ENCODE assay signal across 12 cellular contexts in the genomic region with DNA sequence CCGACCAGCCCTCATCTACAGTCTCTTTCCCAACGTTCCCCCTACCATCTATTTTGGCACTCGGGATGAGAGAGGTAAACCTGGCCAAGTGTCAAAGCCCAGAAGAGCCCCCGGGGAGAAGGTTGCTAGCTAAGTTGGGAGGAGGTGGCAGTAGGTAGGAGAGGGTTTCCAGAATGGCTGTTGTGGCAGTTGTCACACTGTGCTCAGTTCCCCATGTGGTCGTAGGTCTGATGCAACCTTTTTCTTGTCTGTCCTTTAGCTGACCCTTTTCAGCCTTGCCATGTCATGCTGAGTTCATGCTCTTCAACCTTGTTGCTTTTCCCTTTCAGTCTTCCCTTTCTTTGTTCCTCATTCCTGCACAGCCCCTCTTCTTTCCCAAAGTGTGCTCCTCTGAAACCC. TPM values are rescaled to one million over a fixed set of nuclear protein-coding genes. Genes with fewer than 3 reads are reported as not detected.
DNase-seq lines count a peak whose midpoint lies in the region; ATAC-seq, FAIRE-seq and TF ChIP-seq lines count a peak whose summit lies in the region.
"Had no signal": no experiment of that assay in that cellular context is flagged by ENCODE, and none has a peak within 500 bp of the region (broad histone marks: within the 10 kb centered on the region; RNA-seq: fewer than 3 reads in every experiment).

No MANE protein-coding gene starts in this region.

- FAIRE-seq in GM12891 (lab: Jason Lieb, UNC) = no peak
- no peak for FAIRE-seq in pancreas (lab: Jason Lieb, UNC)

- no peak for TF ChIP-seq POLR2A in GM12891 (IDR thresholded peaks at IDR 0.05; ENCODE audit: low read depth, low read length)

- H3K4me1 ChIP-seq in ectodermal cell (ENCODE audit: control insufficient read depth, insufficient read depth, low read length) (no peaks in the 10 kb centered on the region), pancreas (no peaks in the 10 kb centered on the region), foreskin keratinocyte (no peaks in the 10 kb centered on the region)

- intact Hi-C loops in pancreas (cut with DNase I) = no loop called here

- ATAC-seq in pancreas = peak in 3 of 4 donors; percentile 17 to 74 (median 74)
- ATAC-seq in foreskin keratinocyte = no peak
- ATAC-seq in HG03457 (IDR thresholded peaks at IDR 0.05; ENCODE audit: unreplicated experiment) = no peak
- ATAC-seq in activated naive CD4-positive, alpha-beta T cell treated with anti-CD3 and anti-CD28 coated beads, Interleukin-2, amount 50 U/mL, for 72 hours = no peak

- H3K27ac ChIP-seq in ectodermal cell (ENCODE audit: insufficient read depth, low read depth, low read length, poor library complexity, severe bottlenecking) (peak overlapping the region; percentile 61), pancreas (peak overlapping the region in 3 of 4 donors; percentile 49 to 75 (median 74)), foreskin keratinocyte (no peak overlapping the region)
- H3K27ac ChIP-seq: SK-N-MC had no signal

- H3K36me3 ChIP-seq in ectodermal cell (ENCODE audit: control insufficient read depth, insufficient read depth, low read length) = peaks cover 46% of the 10 kb centered on the region
- H3K36me3 ChIP-seq in pancreas = peaks cover 4 to 38% (median 13%) of the 10 kb centered on the region in 3 donors

- no peak for TF ChIP-seq CTCF in pancreas (IDR thresholded peaks at IDR 0.05)
- TF ChIP-seq CTCF in foreskin keratinocyte (conservative IDR thresholded peaks at IDR 0.05) = no peak

- H3K27me3 ChIP-seq in ectodermal cell (ENCODE audit: control insufficient read depth, insufficient read depth, low read length, poor library complexity, severe bottlenecking) (no peaks in the 10 kb centered on the region), pancreas (no peaks in the 10 kb centered on the region), foreskin keratinocyte (no peaks in the 10 kb centered on the region)

- peaks cover 8 to 22% of the 10 kb centered on the region in 2 donors for H3K36me3 Mint-ChIP-seq in activated naive CD4-positive, alpha-beta T cell treated with anti-CD3 and anti-CD28 coated beads, Interleukin-2, amount 50 U/mL, for 72 hours

- H3K9me3 ChIP-seq in ectodermal cell (ENCODE audit: control insufficient read depth, low read length) = no peaks in the 10 kb centered on the region
- H3K9me3 ChIP-seq in pancreas = no peaks in the 10 kb centered on the region

- H3K9me3 Mint-ChIP-seq in activated naive CD4-positive, alpha-beta T cell treated with anti-CD3 and anti-CD28 coated beads, Interleukin-2, amount 50 U/mL, for 72 hours = no peaks in the 10 kb centered on the region
- H3K9me3 Mint-ChIP-seq: immature natural killer cell had no signal

- no peak overlapping the region for H3K4me3 ChIP-seq in ectodermal cell (ENCODE audit: insufficient read depth, low read depth, low read length)
- H3K4me3 ChIP-seq in pancreas = no peak overlapping the region
- H3K4me3 ChIP-seq: SK-N-MC had no signal

- peak overlapping the region in 1 of 2 donors; percentile 13 for H3K27ac Mint-ChIP-seq in activated naive CD4-positive, alpha-beta T cell treated with anti-CD3 and anti-CD28 coated beads, Interleukin-2, amount 50 U/mL, for 72 hours
- H3K27ac Mint-ChIP-seq: immature natural killer cell had no signal

- DNase-seq in GM12891 (ENCODE audit: insufficient read length, low spot score) = no peak
- peak; percentile 67 for DNase-seq in OCI-M1 (lab: John Stamatoyannopoulos, UW)
- DNase-seq in pancreas = peak in 1 of 6 donors; percentile 43
- DNase-seq in foreskin keratinocyte = no peak
- DNase-seq in activated naive CD4-positive, alpha-beta T cell treated with anti-CD3 and anti-CD28 coated beads, Interleukin-2, amount 50 U/mL, for 72 hours (ENCODE audit: low spot score in 2 of 2) = no peak
- no peak for DNase-seq in stimulated activated CD4-positive, alpha-beta T cell treated with anti-CD3 and anti-CD28 coated beads, Interleukin-2, amount 100 ng/mL, for 48 hours
- DNase-seq: DMS 273 treated with DMSO at 0.1 percent for 48 hours, immature natural killer cell, NCI-H2029 treated with DMSO at 0.1 percent for 48 hours had no signal

- whole genome bisulfite sequencing in ectodermal cell, 2 experiments = 67 to 70% methylated on average over 5 of the region's 5 CpGs
- 59 to 78% methylated on average over 5 of the region's 5 CpGs for WGBS in pancreas, 2 donors

TF ChIP-seq in GM12891, 5 proteins besides CTCF, POLR2A, EP300 and RAD21:
- no peak for TF ChIP-seq POLR2AphosphoS5 (IDR thresholded peaks at IDR 0.05; ENCODE audit: low read depth, low read length)
- peak; percentile 72 for TF ChIP-seq SPI1 (IDR thresholded peaks at IDR 0.05; ENCODE audit: low read depth, low read length)

RNA-seq across cellular contexts. Expression of gene TTLL4, which starts 34.5 kb away (rescaled TPM):
- polyA plus RNA-seq in GM12891 (2012; ENCODE audit: low read depth, missing spikeins) = 13.0 TPM
- 72.5 TPM for polyA plus RNA-seq in ectodermal cell (2013, experiment 1 of 4)
- polyA plus RNA-seq in ectodermal cell (2013, experiment 2 of 4) = 81.6 TPM
- 67.2 TPM for polyA plus RNA-seq in ectodermal cell (2013, experiment 3 of 4)
- 59.8 TPM for polyA plus RNA-seq in ectodermal cell (2013, experiment 4 of 4)
- total RNA-seq in pancreas = 10 to 100 TPM; 12.0 to 25.3 (median 13.6) TPM
- polyA plus RNA-seq in pancreas = 10 to 100 TPM; 23.7 to 23.9 TPM
- 31.6 and 44.4 TPM in 2 replicates for total RNA-seq in foreskin keratinocyte
- 27.5 and 40.3 TPM in 2 replicates for polyA plus RNA-seq in foreskin keratinocyte
- total RNA-seq in activated naive CD4-positive, alpha-beta T cell treated with anti-CD3 and anti-CD28 coated beads, Interleukin-2, amount 50 U/mL, for 72 hours = 10 to 100 TPM; 28.2 to 42.2 TPM

RNA-seq across cellular contexts. Expression of gene CYP27A1, which starts 36.8 kb away (rescaled TPM):
- polyA plus RNA-seq in GM12891 (2012; ENCODE audit: low read depth, missing spikeins) = 0.22 TPM
- 3.6 TPM for polyA plus RNA-seq in ectodermal cell (2013, experiment 1 of 4)
- 2.0 TPM for polyA plus RNA-seq in ectodermal cell (2013, experiment 2 of 4)
- polyA plus RNA-seq in ectodermal cell (2013, experiment 3 of 4) = 2.1 TPM
- 2.3 TPM for polyA plus RNA-seq in ectodermal cell (2013, experiment 4 of 4)
- 10 to 100 TPM in 1 of 6 donors, 1 to 10 TPM in 5; 3.1 to 21.6 (median 4.0) TPM for total RNA-seq in pancreas
- 1 to 10 TPM; 6.1 to 9.9 TPM for polyA plus RNA-seq in pancreas
- 0.44 and 0.56 TPM in 2 replicates for total RNA-seq in foreskin keratinocyte
- polyA plus RNA-seq in foreskin keratinocyte = 0.39 and 0.58 TPM in 2 replicates
- total RNA-seq in activated naive CD4-positive, alpha-beta T cell treated with anti-CD3 and anti-CD28 coated beads, Interleukin-2, amount 50 U/mL, for 72 hours = under 1 TPM; 0.16 to 0.18 TPM

Comparison
In these comparisons a context has a peak if more than half of its experiments do, and no peak if none do; other contexts are left out.
1. ATAC-seq: peak in pancreas (3 of 4); none in foreskin keratinocyte (single experiment), HG03457 (single experiment) and activated naive CD4-positive, alpha-beta T cell treated with anti-CD3 and anti-CD28 coated beads, Interleukin-2, amount 50 U/mL, for 72 hours (0 of 2).